Comparison of ENCODE assay signal across 20 cellular contexts in the genomic region with DNA sequence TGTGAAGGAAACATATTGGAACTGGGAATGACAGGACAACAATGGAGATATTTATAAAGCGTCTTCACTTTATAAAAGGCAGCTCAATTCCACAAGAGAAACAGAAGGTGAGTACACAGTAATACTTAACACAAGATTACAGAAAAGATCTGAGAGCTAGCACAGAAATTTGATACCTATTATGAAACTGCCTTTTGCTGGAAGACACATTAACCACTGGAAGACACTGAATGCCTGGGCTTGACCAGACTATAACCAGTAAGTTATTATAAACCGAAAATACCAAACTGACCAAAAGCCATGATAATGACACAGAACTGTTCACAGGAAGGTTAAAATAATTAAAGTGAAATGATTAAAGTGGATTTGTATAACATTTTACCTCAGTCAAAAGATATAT.
DNase-seq lines count a peak whose midpoint lies in the region; ATAC-seq and TF ChIP-seq lines count a peak whose summit lies in the region.
"Had no signal": no experiment of that assay in that cellular context is flagged by ENCODE, and none has a peak within 500 bp of the region (broad histone marks: within the 10 kb centered on the region; RNA-seq: fewer than 3 reads in every experiment).

No MANE protein-coding gene starts in this region.

- in situ Hi-C loops in astrocyte of the cerebellum (cut with HindIII; ENCODE audit: low sequenced_read_pairs): no loop called here

- no peaks in the 10 kb centered on the region for H3K4me1 Mint-ChIP-seq in natural killer cell

- no peaks in the 10 kb centered on the region for H3K27me3 Mint-ChIP-seq in natural killer cell (ENCODE audit: low read depth in 2 of 2)

- ATAC-seq in natural killer cell: no peak
- ATAC-seq in HG02571 (IDR thresholded peaks at IDR 0.05; ENCODE audit: unreplicated experiment): no peak
- ATAC-seq: gastroesophageal sphincter, left colon, psoas muscle had no signal

- H3K27ac Mint-ChIP-seq in natural killer cell: no peak overlapping the region
- H3K27ac Mint-ChIP-seq: HFFc6, mesothelial cell of epicardium had no signal

- H3K4me3 ChIP-seq in AG04450 (ENCODE audit: low read depth, low read length): no peak overlapping the region
- H3K4me3 ChIP-seq in astrocyte of the cerebellum (ENCODE audit: low read depth, low read length): no peak overlapping the region
- H3K4me3 ChIP-seq in foreskin fibroblast (ENCODE audit: low read depth in 1 of 2, low read length in 2 of 2): no peak overlapping the region
- H3K4me3 ChIP-seq: gastroesophageal sphincter, psoas muscle had no signal

- H3K4me3 Mint-ChIP-seq in natural killer cell: no peak overlapping the region
- H3K4me3 Mint-ChIP-seq: HFFc6, mesothelial cell of epicardium, neural crest cell had no signal

- CTCF ChIA-PET in AG04450 (lab: Charles Lee): no interaction called here

- no peaks in the 10 kb centered on the region for H3K9me3 ChIP-seq in AG04450 (ENCODE audit: control insufficient read depth, insufficient read depth, low read length)
- H3K9me3 ChIP-seq: gastroesophageal sphincter, psoas muscle had no signal

- H3K9me3 Mint-ChIP-seq in natural killer cell: peaks cover 3 to 6% of the 10 kb centered on the region in 2 donors

- DNase-seq in AG04450 (ENCODE audit: low read depth, low spot score) (peak; percentile 8), LHCN-M2 (ENCODE audit: low read depth) (peak; percentile 68), astrocyte of the cerebellum (ENCODE audit: low read depth) (peak; percentile 35), foreskin fibroblast (peak; percentile 37 to 59), natural killer cell (no peak), NCI-H1417 treated with DMSO at 0.1 percent for 48 hours (lab: John Stamatoyannopoulos, UW) (no peak)
- no peak for DNase-seq in stimulated activated CD4-positive, alpha-beta T cell treated with anti-CD3 and anti-CD28 coated beads, Interleukin-4, amount 100 ng/mL, for 1 hour
- DNase-seq: activated effector memory CD4-positive, alpha-beta T cell treated with anti-CD3 and anti-CD28 coated beads, Interleukin-2, amount 50 U/mL, for 16 hours; amniotic stem cell; HFFc6; left colon; NCI-H1092; NCI-H2029 treated with DMSO at 0.1 percent for 48 hours; NCI-H526; psoas muscle had no signal

- POLR2A ChIA-PET in AG04450 (lab: Yijun Ruan, JAX): no interaction called here

- no peaks in the 10 kb centered on the region for H3K27me3 ChIP-seq in AG04450 (ENCODE audit: control insufficient read depth, insufficient read depth, low read length)
- H3K27me3 ChIP-seq: gastroesophageal sphincter had no signal

- no peak overlapping the region for H3K27ac ChIP-seq in AG04450 (ENCODE audit: low read depth, low read length)
- H3K27ac ChIP-seq: C4-2B, gastroesophageal sphincter, psoas muscle had no signal

- no peaks in the 10 kb centered on the region for H3K36me3 Mint-ChIP-seq in natural killer cell

- intact Hi-C loops in natural killer cell (cut with micrococcal nuclease): no loop called here

- TF ChIP-seq CTCF in AG04450 (IDR thresholded peaks at IDR 0.05; ENCODE audit: low read depth, low read length) (no peak), astrocyte of the cerebellum (IDR thresholded peaks at IDR 0.05; ENCODE audit: low read depth, low read length, missing control alignments) (no peak), foreskin fibroblast (IDR thresholded peaks at IDR 0.05; ENCODE audit: low read depth, low read length) (no peak), natural killer cell (IDR thresholded peaks at IDR 0.05) (no peak)

Comparison
In these comparisons a context has a peak if more than half of its experiments do, and no peak if none do; other contexts are left out.
1. DNase-seq: peak in AG04450 (single experiment), LHCN-M2 (single experiment), astrocyte of the cerebellum (single experiment) and foreskin fibroblast (2 of 2); none in natural killer cell (single experiment), stimulated activated CD4-positive, alpha-beta T cell treated with anti-CD3 and anti-CD28 coated beads, Interleukin-4, amount 100 ng/mL, for 1 hour (single experiment) and NCI-H1417 treated with DMSO at 0.1 percent for 48 hours (single experiment).